11 cellular contexts compared by ENCODE assay signal in genomic region chr10:14782691-14783363, GRCh38. TPM values are rescaled to one million over a fixed set of nuclear protein-coding genes. Genes with fewer than 3 reads are reported as not detected.
A peak's percentile ranks its signal among the peaks of the same experiment; 100 is the strongest.
DNase-seq lines count a peak whose midpoint lies in the region; ATAC-seq, FAIRE-seq and TF ChIP-seq lines count a peak whose summit lies in the region.
"Had no signal": no experiment of that assay in that cellular context is flagged by ENCODE, and none has a peak within 500 bp of the region (broad histone marks: within the 10 kb centered on the region; RNA-seq: fewer than 3 reads in every experiment).

No MANE protein-coding gene starts in this region.

- H3K4me3 ChIP-seq in MG63 (no peak overlapping the region), bronchial epithelial cell (ENCODE audit: low read depth, low read length) (no peak overlapping the region), SK-N-SH (ENCODE audit: low read depth in 2 of 2, low read length in 1 of 2) (no peak overlapping the region)
- H3K4me3 ChIP-seq: thoracic aorta had no signal

- no peak overlapping the region for H3K27ac ChIP-seq in SK-N-SH (ENCODE audit: low read depth in 2 of 2, low read length in 1 of 2)
- H3K27ac ChIP-seq: thoracic aorta had no signal

- H2AFZ ChIP-seq in SK-N-SH (ENCODE audit: low read depth) = no peak overlapping the region

- H3K9me2 ChIP-seq in SK-N-SH = no peaks in the 10 kb centered on the region

- H3K9ac ChIP-seq in SK-N-SH = no peak overlapping the region

- no peak for ATAC-seq in GM19467 (IDR thresholded peaks at IDR 0.05; ENCODE audit: unreplicated experiment)
- no peak for ATAC-seq in GM21717 (IDR thresholded peaks at IDR 0.05; ENCODE audit: unreplicated experiment)
- ATAC-seq in HG03571 (IDR thresholded peaks at IDR 0.05; ENCODE audit: unreplicated experiment) = no peak

- no peak for TF ChIP-seq CTCF in bronchial epithelial cell (IDR thresholded peaks at IDR 0.05; ENCODE audit: insufficient read depth, low read length, severe bottlenecking)
- TF ChIP-seq CTCF in SK-N-SH (IDR thresholded peaks at IDR 0.05) = no peak

- 46% methylated on average over 9 of the region's 9 CpGs for WGBS in SK-N-SH (ENCODE audit: low lambda C conversion rate)

- no peak overlapping the region for H3K4me2 ChIP-seq in SK-N-SH

- FAIRE-seq in bronchial epithelial cell (lab: Jason Lieb, UNC) = peak; percentile 82

- POLR2A ChIA-PET in SK-N-SH (lab: Yijun Ruan, JAX) = no interaction called here

- H3K9me3 ChIP-seq in MG63 = peaks cover 5% of the 10 kb centered on the region
- H3K9me3 ChIP-seq in SK-N-SH = no peaks in the 10 kb centered on the region
- H3K9me3 ChIP-seq: thoracic aorta had no signal

- no peak for TF ChIP-seq RAD21 in SK-N-SH (IDR thresholded peaks at IDR 0.05; ENCODE audit: low read length)

- no peaks in the 10 kb centered on the region for H3K79me2 ChIP-seq in SK-N-SH (ENCODE audit: insufficient read depth)

- TF ChIP-seq EP300 in SK-N-SH (IDR thresholded peaks at IDR 0.05; ENCODE audit: borderline replicate concordance in 1 of 2, low read depth in 1 of 2, low read length in 1 of 2) = no peak

- H3K36me3 ChIP-seq in MG63 (no peaks in the 10 kb centered on the region), bronchial epithelial cell (ENCODE audit: control insufficient read depth, insufficient read depth, low read length) (no peaks in the 10 kb centered on the region), SK-N-SH (replicated peaks in 1 of 2; ENCODE audit: control insufficient read depth in 1 of 2, insufficient read depth in 2 of 2, low read length in 1 of 2) (no peaks in the 10 kb centered on the region)
- H3K36me3 ChIP-seq: thoracic aorta had no signal

- no peaks in the 10 kb centered on the region for H3K4me1 ChIP-seq in SK-N-SH (ENCODE audit: control insufficient read depth in 1 of 2, insufficient read depth in 2 of 2, low read depth in 1 of 2, low read length in 1 of 2)

- CTCF ChIA-PET in SK-N-SH (lab: Yijun Ruan, JAX) = no interaction called here

- no peaks in the 10 kb centered on the region for H4K20me1 ChIP-seq in SK-N-SH (ENCODE audit: insufficient read depth)

- H3F3A ChIP-seq in SK-N-SH (replicated peaks; ENCODE audit: insufficient read depth) = no peaks in the 10 kb centered on the region

- H3K27me3 ChIP-seq in MG63 (no peaks in the 10 kb centered on the region), bronchial epithelial cell (ENCODE audit: control insufficient read depth, insufficient read depth, low read length) (no peaks in the 10 kb centered on the region), SK-N-SH (ENCODE audit: insufficient read depth) (no peaks in the 10 kb centered on the region)

- DNase-seq in EH (ENCODE audit: low read depth) = peak; percentile 92
- peak; percentile 70 for DNase-seq in MG63
- DNase-seq in bronchial epithelial cell (ENCODE audit: low read depth) = peak; percentile 67
- DNase-seq in mucosa of gallbladder (ENCODE audit: low spot score) = peak; percentile 69
- no peak for DNase-seq in SK-N-SH
- DNase-seq: midbrain; NK-92 treated with Interleukin-12 subunit alpha and Interleukin-12 subunit beta, amount 100 ng/mL, for 24 hours had no signal

TF ChIP-seq in SK-N-SH, 30 proteins besides CTCF, POLR2A, EP300 and RAD21:
- TF ChIP-seq SIN3A (IDR thresholded peaks at IDR 0.05; ENCODE audit: borderline replicate concordance, low read depth, low read length) (no peak), TCF12 (IDR thresholded peaks at IDR 0.05) (no peak), GATA2 (CRISPR knock-in tag; IDR thresholded peaks at IDR 0.05) (no peak), MEF2A (IDR thresholded peaks at IDR 0.05; ENCODE audit: borderline replicate concordance, low read depth) (no peak), EZH2phosphoT487 (IDR thresholded peaks at IDR 0.05; ENCODE audit: borderline replicate concordance, low read depth) (no peak)

RNA-seq across cellular contexts. Expression of gene FAM107B, which starts 8.1 kb away (rescaled TPM):
- total RNA-seq in MG63 (2014; rRNA removed; shearing (Covaris generic); ENCODE audit: low replicate concordance) = 62.0 and 103 TPM in 2 replicates
- 18.7 and 18.8 TPM in 2 replicates for total RNA-seq in bronchial epithelial cell
- total RNA-seq in mucosa of gallbladder = 145 TPM
- polyA plus RNA-seq in SK-N-SH (2012; rRNA removed) = 1.0 and 1.3 TPM in 2 replicates
- 2.2 TPM in 2 replicates for polyA plus RNA-seq in SK-N-SH (2012; cell fraction: cytosol; rRNA removed)
- 0.55 and 0.59 TPM in 2 replicates for polyA plus RNA-seq in SK-N-SH (2012; cell fraction: nucleus; rRNA removed)

RNA-seq across cellular contexts. Expression of gene CDNF, which starts 55.0 kb away (rescaled TPM):
- 0.92 TPM in 1 of 2 replicates, not detected in the other for total RNA-seq in MG63 (2014; rRNA removed; shearing (Covaris generic); ENCODE audit: low replicate concordance)
- total RNA-seq in bronchial epithelial cell = 0.79 and 1.3 TPM in 2 replicates
- total RNA-seq in mucosa of gallbladder = 0.98 TPM
- 1.0 and 1.2 TPM in 2 replicates for polyA plus RNA-seq in SK-N-SH (2012; rRNA removed)
- polyA plus RNA-seq in SK-N-SH (2012; cell fraction: cytosol; rRNA removed) = 0.71 and 1.1 TPM in 2 replicates
- 1.2 and 1.7 TPM in 2 replicates for polyA plus RNA-seq in SK-N-SH (2012; cell fraction: nucleus; rRNA removed)

RNA-seq across cellular contexts. Expression of gene HSPA14, which starts 55.3 kb away (rescaled TPM):
- total RNA-seq in MG63 (2014; rRNA removed; shearing (Covaris generic); ENCODE audit: low replicate concordance) = 30.5 and 54.1 TPM in 2 replicates
- 6.3 and 6.8 TPM in 2 replicates for total RNA-seq in bronchial epithelial cell
- 8.0 TPM for total RNA-seq in mucosa of gallbladder
- 8.8 and 10.8 TPM in 2 replicates for polyA plus RNA-seq in SK-N-SH (2012; rRNA removed)
- polyA plus RNA-seq in SK-N-SH (2012; cell fraction: cytosol; rRNA removed) = 12.0 and 14.7 TPM in 2 replicates
- 8.4 and 14.4 TPM in 2 replicates for polyA plus RNA-seq in SK-N-SH (2012; cell fraction: nucleus; rRNA removed)

RNA-seq across cellular contexts. Expression of gene MSANTD7, which starts 55.3 kb away (rescaled TPM):
- total RNA-seq in MG63 (2014; rRNA removed; shearing (Covaris generic); ENCODE audit: low replicate concordance) = 16.1 and 19.9 TPM in 2 replicates
- total RNA-seq in bronchial epithelial cell = 21.4 and 21.6 TPM in 2 replicates
- 10.4 TPM for total RNA-seq in mucosa of gallbladder
- 3.2 and 3.9 TPM in 2 replicates for polyA plus RNA-seq in SK-N-SH (2012; rRNA removed)
- 3.6 and 3.7 TPM in 2 replicates for polyA plus RNA-seq in SK-N-SH (2012; cell fraction: cytosol; rRNA removed)
- polyA plus RNA-seq in SK-N-SH (2012; cell fraction: nucleus; rRNA removed) = 3.5 and 6.1 TPM in 2 replicates
